ENCODE assay signal across 1 cellular context in the genomic region with DNA sequence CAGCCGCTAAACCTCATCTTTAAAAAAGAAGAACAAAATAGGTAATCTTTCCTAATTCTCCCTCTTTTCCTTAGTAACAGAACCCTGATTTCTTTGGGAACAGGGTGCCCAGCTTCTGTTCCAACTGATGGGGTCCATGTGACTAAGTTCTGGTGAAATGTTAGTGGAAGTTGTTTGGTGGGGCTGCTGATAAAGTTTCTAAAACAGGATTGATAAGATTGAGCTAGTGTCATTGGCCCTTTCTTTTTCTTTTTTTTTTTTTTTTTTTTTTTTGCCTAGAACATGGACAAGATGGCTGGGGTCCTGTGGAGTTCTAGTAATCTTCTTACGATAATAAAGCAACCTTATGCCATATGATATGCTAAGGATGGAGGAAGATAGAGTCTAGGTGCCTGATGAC.
TF ChIP-seq lines count a peak whose summit lies in the region.

No MANE protein-coding gene starts in this region.

TF ChIP-seq in K562, 482 proteins besides CTCF, POLR2A, EP300 and RAD21:
- TF ChIP-seq HIVEP1 (CRISPR knock-in tag; IDR thresholded peaks at IDR 0.05) (no peak), ZNF384 (IDR thresholded peaks at IDR 0.05; ENCODE audit: low read depth, low read length) (peak; percentile 79)
- TF ChIP-seq, protein P1, sequence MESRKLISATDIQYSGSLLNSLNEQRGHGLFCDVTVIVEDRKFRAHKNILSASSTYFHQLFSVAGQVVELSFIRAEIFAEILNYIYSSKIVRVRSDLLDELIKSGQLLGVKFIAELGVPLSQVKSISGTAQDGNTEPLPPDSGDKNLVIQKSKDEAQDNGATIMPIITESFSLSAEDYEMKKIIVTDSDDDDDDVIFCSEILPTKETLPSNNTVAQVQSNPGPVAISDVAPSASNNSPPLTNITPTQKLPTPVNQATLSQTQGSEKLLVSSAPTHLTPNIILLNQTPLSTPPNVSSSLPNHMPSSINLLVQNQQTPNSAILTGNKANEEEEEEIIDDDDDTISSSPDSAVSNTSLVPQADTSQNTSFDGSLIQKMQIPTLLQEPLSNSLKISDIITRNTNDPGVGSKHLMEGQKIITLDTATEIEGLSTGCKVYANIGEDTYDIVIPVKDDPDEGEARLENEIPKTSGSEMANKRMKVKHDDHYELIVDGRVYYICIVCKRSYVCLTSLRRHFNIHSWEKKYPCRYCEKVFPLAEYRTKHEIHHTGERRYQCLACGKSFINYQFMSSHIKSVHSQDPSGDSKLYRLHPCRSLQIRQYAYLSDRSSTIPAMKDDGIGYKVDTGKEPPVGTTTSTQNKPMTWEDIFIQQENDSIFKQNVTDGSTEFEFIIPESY (CRISPR knock-in tag; IDR thresholded peaks at IDR 0.05): peak; percentile 83; the same call in 1 of the 2 replicates
- TF ChIP-seq, protein P2, sequence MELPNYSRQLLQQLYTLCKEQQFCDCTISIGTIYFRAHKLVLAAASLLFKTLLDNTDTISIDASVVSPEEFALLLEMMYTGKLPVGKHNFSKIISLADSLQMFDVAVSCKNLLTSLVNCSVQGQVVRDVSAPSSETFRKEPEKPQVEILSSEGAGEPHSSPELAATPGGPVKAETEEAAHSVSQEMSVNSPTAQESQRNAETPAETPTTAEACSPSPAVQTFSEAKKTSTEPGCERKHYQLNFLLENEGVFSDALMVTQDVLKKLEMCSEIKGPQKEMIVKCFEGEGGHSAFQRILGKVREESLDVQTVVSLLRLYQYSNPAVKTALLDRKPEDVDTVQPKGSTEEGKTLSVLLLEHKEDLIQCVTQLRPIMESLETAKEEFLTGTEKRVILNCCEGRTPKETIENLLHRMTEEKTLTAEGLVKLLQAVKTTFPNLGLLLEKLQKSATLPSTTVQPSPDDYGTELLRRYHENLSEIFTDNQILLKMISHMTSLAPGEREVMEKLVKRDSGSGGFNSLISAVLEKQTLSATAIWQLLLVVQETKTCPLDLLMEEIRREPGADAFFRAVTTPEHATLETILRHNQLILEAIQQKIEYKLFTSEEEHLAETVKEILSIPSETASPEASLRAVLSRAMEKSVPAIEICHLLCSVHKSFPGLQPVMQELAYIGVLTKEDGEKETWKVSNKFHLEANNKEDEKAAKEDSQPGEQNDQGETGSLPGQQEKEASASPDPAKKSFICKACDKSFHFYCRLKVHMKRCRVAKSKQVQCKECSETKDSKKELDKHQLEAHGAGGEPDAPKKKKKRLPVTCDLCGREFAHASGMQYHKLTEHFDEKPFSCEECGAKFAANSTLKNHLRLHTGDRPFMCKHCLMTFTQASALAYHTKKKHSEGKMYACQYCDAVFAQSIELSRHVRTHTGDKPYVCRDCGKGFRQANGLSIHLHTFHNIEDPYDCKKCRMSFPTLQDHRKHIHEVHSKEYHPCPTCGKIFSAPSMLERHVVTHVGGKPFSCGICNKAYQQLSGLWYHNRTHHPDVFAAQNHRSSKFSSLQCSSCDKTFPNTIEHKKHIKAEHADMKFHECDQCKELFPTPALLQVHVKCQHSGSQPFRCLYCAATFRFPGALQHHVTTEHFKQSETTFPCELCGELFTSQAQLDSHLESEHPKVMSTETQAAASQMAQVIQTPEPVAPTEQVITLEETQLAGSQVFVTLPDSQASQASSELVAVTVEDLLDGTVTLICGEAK (IDR thresholded peaks at IDR 0.05): peak; percentile 92
- TF ChIP-seq, protein P2 (CRISPR knock-in tag; IDR thresholded peaks at IDR 0.05): peak; percentile 91
